Comparison of ENCODE assay signal across 8 cellular contexts in genomic region chr2:176554107-176555048, GRCh38.
A peak's percentile ranks its signal among the peaks of the same experiment; 100 is the strongest.
DNase-seq lines count a peak whose midpoint lies in the region; ATAC-seq and TF ChIP-seq lines count a peak whose summit lies in the region.

No MANE protein-coding gene starts in this region.

- peak; percentile 62 to 70 (median 64) for ATAC-seq in natural killer cell
- no peak for ATAC-seq in GM18498 (IDR thresholded peaks at IDR 0.05; ENCODE audit: unreplicated experiment)

- H3F3A ChIP-seq in DOHH2 (ENCODE audit: control insufficient read depth, insufficient read depth), result no peaks in the 10 kb centered on the region

- H3K79me2 ChIP-seq in DOHH2 (ENCODE audit: control insufficient read depth, low read length), result no peaks in the 10 kb centered on the region

- H3K9me3 Mint-ChIP-seq in activated T-helper 1 cell treated with anti-CD3 and anti-CD28 coated beads, Interleukin-12 subunit alpha, Interleukin-12 subunit beta, Interleukin-2, Interleukin-4 antibody, amounts not matched to agents 30 ng/mL and 10 ng/mL and 1 ng/mL, durations not matched to agents 14 hours and 24 hours and 36 hours, result no peaks in the 10 kb centered on the region
- H3K9me3 Mint-ChIP-seq in natural killer cell, result no peaks in the 10 kb centered on the region

- H3K9me3 ChIP-seq in DOHH2 (ENCODE audit: control insufficient read depth, insufficient read depth, low read length), result no peaks in the 10 kb centered on the region

- H3K4me3 ChIP-seq in DOHH2 (ENCODE audit: low read length) (peak overlapping the region; percentile 69), HL-60 (replicated peaks; ENCODE audit: insufficient read depth, low read length) (no peak overlapping the region), urinary bladder (ENCODE audit: low read depth, low read length) (peak overlapping the region; percentile 37)

- TF ChIP-seq CTCF in DOHH2 (IDR thresholded peaks at IDR 0.05; ENCODE audit: low read depth, low read length, poor library complexity, severe bottlenecking), result peak; percentile 75
- TF ChIP-seq CTCF in HL-60 (IDR thresholded peaks at IDR 0.05; ENCODE audit: insufficient read depth, low read length), result peak; percentile 13
- peak; percentile 73 for TF ChIP-seq CTCF in natural killer cell (IDR thresholded peaks at IDR 0.05)

- H3K27me3 Mint-ChIP-seq in activated T-helper 1 cell treated with anti-CD3 and anti-CD28 coated beads, Interleukin-12 subunit alpha, Interleukin-12 subunit beta, Interleukin-2, Interleukin-4 antibody, amounts not matched to agents 30 ng/mL and 10 ng/mL and 1 ng/mL, durations not matched to agents 14 hours and 24 hours and 36 hours (ENCODE audit: insufficient read depth), result peaks cover 30% of the 10 kb centered on the region
- peaks cover 29 to 60% of the 10 kb centered on the region in 2 donors for H3K27me3 Mint-ChIP-seq in natural killer cell (ENCODE audit: low read depth in 2 of 2)

- no peaks in the 10 kb centered on the region for H4K20me1 ChIP-seq in DOHH2 (ENCODE audit: control insufficient read depth, insufficient read depth, low read depth, low read length)

- H3K27ac ChIP-seq in DOHH2 (ENCODE audit: low read depth, low read length) (no peak overlapping the region), HL-60 (replicated peaks) (no peak overlapping the region), urinary bladder (ENCODE audit: low read depth) (no peak overlapping the region)

- H3K4me1 ChIP-seq in DOHH2 (ENCODE audit: control insufficient read depth, low read length), result peaks cover 10% of the 10 kb centered on the region
- H3K4me1 ChIP-seq in urinary bladder (ENCODE audit: insufficient read depth), result no peaks in the 10 kb centered on the region

- intact Hi-C loops in activated T-helper 1 cell treated with anti-CD3 and anti-CD28 coated beads, Interleukin-12 subunit alpha, Interleukin-12 subunit beta, Interleukin-2, Interleukin-4 antibody, amounts not matched to agents 30 ng/mL and 10 ng/mL and 1 ng/mL, durations not matched to agents 14 hours and 24 hours and 36 hours (cut with micrococcal nuclease), result loop anchor here (1.0 to 5.0 kb wide), 3 partner anchors 83 to 595 kb away; partner anchors contain the start of gene HOXD8
- intact Hi-C loops in natural killer cell (cut with micrococcal nuclease), result loop anchor here (5.0 kb wide), 1 partner anchor 422 kb away; no protein-coding TSS in a partner anchor

- no peaks in the 10 kb centered on the region for H3K36me3 Mint-ChIP-seq in activated T-helper 1 cell treated with anti-CD3 and anti-CD28 coated beads, Interleukin-12 subunit alpha, Interleukin-12 subunit beta, Interleukin-2, Interleukin-4 antibody, amounts not matched to agents 30 ng/mL and 10 ng/mL and 1 ng/mL, durations not matched to agents 14 hours and 24 hours and 36 hours (ENCODE audit: low read depth)
- H3K36me3 Mint-ChIP-seq in natural killer cell, result no peaks in the 10 kb centered on the region

- H3K9me2 ChIP-seq in DOHH2 (replicated peaks; ENCODE audit: control insufficient read depth, low read length), result no peaks in the 10 kb centered on the region

- H3K4me1 Mint-ChIP-seq in activated T-helper 1 cell treated with anti-CD3 and anti-CD28 coated beads, Interleukin-12 subunit alpha, Interleukin-12 subunit beta, Interleukin-2, Interleukin-4 antibody, amounts not matched to agents 30 ng/mL and 10 ng/mL and 1 ng/mL, durations not matched to agents 14 hours and 24 hours and 36 hours (ENCODE audit: low read depth), result peaks cover 14% of the 10 kb centered on the region
- peaks cover 12 to 14% of the 10 kb centered on the region in 2 donors for H3K4me1 Mint-ChIP-seq in natural killer cell

- WGBS in urinary bladder, result 10% methylated on average over 17 of the region's 17 CpGs

- H3K27me3 ChIP-seq in DOHH2 (ENCODE audit: control insufficient read depth, low read length), result peaks cover 15% of the 10 kb centered on the region; the same call in 1 of the 2 replicates
- peaks cover 35% of the 10 kb centered on the region for H3K27me3 ChIP-seq in HL-60 (ENCODE audit: insufficient read depth, poor library complexity, severe bottlenecking)

- H3K36me3 ChIP-seq in DOHH2 (ENCODE audit: control insufficient read depth, low read length) (no peaks in the 10 kb centered on the region), urinary bladder (ENCODE audit: insufficient read depth) (no peaks in the 10 kb centered on the region)

- peak overlapping the region; percentile 82 for H3K4me2 ChIP-seq in DOHH2 (ENCODE audit: low read length)

- DNase-seq in HL-60 (ENCODE audit: low read depth in 1 of 2, low spot score in 1 of 2) (peak in 1 of 2 experiments; percentile 3), NCI-H82 treated with DMSO at 0.1 percent for 48 hours (lab: John Stamatoyannopoulos, UW; ENCODE audit: unreplicated experiment) (peak; percentile 66), fibroblast of peridontal ligament (ENCODE audit: extremely low read depth) (peak; percentile 70), natural killer cell (no peak)
- no peak for DNase-seq in activated T-helper 1 cell treated with anti-CD3 and anti-CD28 coated beads, Interleukin-12 subunit alpha, Interleukin-12 subunit beta, Interleukin-2, Interleukin-4 antibody, amounts not matched to agents 30 ng/mL and 10 ng/mL and 1 ng/mL, durations not matched to agents 14 hours and 24 hours and 36 hours (ENCODE audit: low spot score)

- no peak overlapping the region for H3K27ac Mint-ChIP-seq in activated T-helper 1 cell treated with anti-CD3 and anti-CD28 coated beads, Interleukin-12 subunit alpha, Interleukin-12 subunit beta, Interleukin-2, Interleukin-4 antibody, amounts not matched to agents 30 ng/mL and 10 ng/mL and 1 ng/mL, durations not matched to agents 14 hours and 24 hours and 36 hours
- no peak overlapping the region for H3K27ac Mint-ChIP-seq in natural killer cell

- peak overlapping the region; percentile 72 for H3K4me3 Mint-ChIP-seq in activated T-helper 1 cell treated with anti-CD3 and anti-CD28 coated beads, Interleukin-12 subunit alpha, Interleukin-12 subunit beta, Interleukin-2, Interleukin-4 antibody, amounts not matched to agents 30 ng/mL and 10 ng/mL and 1 ng/mL, durations not matched to agents 14 hours and 24 hours and 36 hours
- H3K4me3 Mint-ChIP-seq in natural killer cell, result peak overlapping the region; percentile 77

Comparison
In these comparisons a context has a peak if more than half of its experiments do, and no peak if none do; other contexts are left out.
1. CTCF ChIP-seq: peak in every context shown above with its lines; median percentile 75 in DOHH2; 73 in natural killer cell; 13 in HL-60.
2. DNase-seq: peak in NCI-H82 treated with DMSO at 0.1 percent for 48 hours (single experiment) and fibroblast of peridontal ligament (single experiment); none in activated T-helper 1 cell treated with anti-CD3 and anti-CD28 coated beads, Interleukin-12 subunit alpha, Interleukin-12 subunit beta, Interleukin-2, Interleukin-4 antibody, amounts not matched to agents 30 ng/mL and 10 ng/mL and 1 ng/mL, durations not matched to agents 14 hours and 24 hours and 36 hours (single experiment) and natural killer cell (single experiment).